Comparison of ENCODE assay signal across 2 cellular contexts in genomic region chr6:160276126-160276525, GRCh38.
TF ChIP-seq lines count a peak whose summit lies in the region.

No MANE protein-coding gene starts in this region.

TF ChIP-seq in liver, 16 proteins besides CTCF, POLR2A, EP300 and RAD21:
- no peak for TF ChIP-seq REST (IDR thresholded peaks at IDR 0.05)

TF ChIP-seq in HepG2, 621 proteins besides CTCF, POLR2A, EP300 and RAD21:
- TF ChIP-seq ZNF124 (CRISPR knock-in tag; IDR thresholded peaks at IDR 0.05) (no peak), THAP9 (CRISPR knock-in tag; IDR thresholded peaks at IDR 0.05; ENCODE audit: borderline replicate concordance) (no peak), HDAC1 (CRISPR knock-in tag; IDR thresholded peaks at IDR 0.05) (no peak), DMTF1 (CRISPR knock-in tag; IDR thresholded peaks at IDR 0.05) (no peak), THAP8 (CRISPR knock-in tag; IDR thresholded peaks at IDR 0.05; ENCODE audit: borderline replicate concordance) (no peak), ZMYM3 (CRISPR knock-in tag; IDR thresholded peaks at IDR 0.05) (no peak), NR0B2 (CRISPR knock-in tag; IDR thresholded peaks at IDR 0.05) (no peak), BRF2 (CRISPR knock-in tag; IDR thresholded peaks at IDR 0.05) (no peak)
